In the genomic region with DNA sequence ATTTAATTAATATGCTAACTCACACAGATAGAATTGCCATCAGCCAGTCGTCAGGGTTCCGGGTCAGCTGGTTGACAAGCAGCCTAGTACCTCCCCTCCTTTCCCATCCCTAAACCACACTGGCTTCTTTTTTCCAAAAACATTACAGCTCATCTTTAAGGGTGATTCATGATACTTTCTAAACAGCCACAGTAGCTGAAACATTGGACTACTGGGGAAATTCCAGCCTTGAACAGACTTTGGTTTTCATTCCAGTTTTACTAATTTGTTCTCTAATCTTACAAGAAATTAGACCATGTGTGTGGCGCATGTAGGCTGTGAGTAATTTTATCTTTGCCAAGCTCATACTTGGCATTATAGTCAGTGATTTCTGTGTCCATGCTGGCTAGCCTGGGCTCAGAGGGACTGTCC, we compare ENCODE assay signal across 8 cellular contexts.
DNase-seq lines count a peak whose midpoint lies in the region; ATAC-seq and TF ChIP-seq lines count a peak whose summit lies in the region.

No MANE protein-coding gene starts in this region.

- ATAC-seq in body of pancreas (peak; percentile 52), lower lobe of right lung (peak; percentile 18 to 62), HG02938 (IDR thresholded peaks at IDR 0.05; ENCODE audit: unreplicated experiment) (no peak)

- H3K36me3 Mint-ChIP-seq in HFFc6 (ENCODE audit: low read depth): no peaks in the 10 kb centered on the region; the same call in 1 of the 2 replicates

- TF ChIP-seq POLR2A in body of pancreas (IDR thresholded peaks at IDR 0.05): no peak

- peaks cover 50% of the 10 kb centered on the region for H3K79me2 ChIP-seq in ACC112 (ENCODE audit: control insufficient read depth, insufficient read depth, low read length, unreplicated experiment)

- H3K27me3 ChIP-seq in ACC112 (ENCODE audit: insufficient read depth, low read length): no peaks in the 10 kb centered on the region
- H3K27me3 ChIP-seq in body of pancreas: no peaks in the 10 kb centered on the region
- no peaks in the 10 kb centered on the region for H3K27me3 ChIP-seq in lower lobe of right lung (ENCODE audit: low read depth)

- whole genome bisulfite sequencing in body of pancreas, 2 donors: 23 to 34% methylated on average over 3 of the region's 3 CpGs

- H3K4me1 ChIP-seq in ACC112 (ENCODE audit: control insufficient read depth, insufficient read depth, low read length, unreplicated experiment): peaks cover 40% of the 10 kb centered on the region
- peaks cover 12% of the 10 kb centered on the region for H3K4me1 ChIP-seq in body of pancreas
- H3K4me1 ChIP-seq in lower lobe of right lung: peaks cover 28% of the 10 kb centered on the region

- H2AFZ ChIP-seq in ACC112 (ENCODE audit: low read length, unreplicated experiment): no peak overlapping the region

- no peaks in the 10 kb centered on the region for H3K36me3 ChIP-seq in ACC112 (ENCODE audit: insufficient read depth, low read length)
- no peaks in the 10 kb centered on the region for H3K36me3 ChIP-seq in body of pancreas (replicated peaks in 1 of 2; ENCODE audit: insufficient read depth in 1 of 2, low read depth in 2 of 2)
- H3K36me3 ChIP-seq in lower lobe of right lung: no peaks in the 10 kb centered on the region

- intact Hi-C loops in body of pancreas (cut with DNase I) (no loop called here), lower lobe of right lung (cut with DNase I) (no loop called here)

- H3K27me3 Mint-ChIP-seq in HFFc6 (ENCODE audit: insufficient read depth): no peaks in the 10 kb centered on the region; the same call in 1 of the 2 replicates

- TF ChIP-seq CTCF in HFFc6 (IDR thresholded peaks at IDR 0.05): no peak
- TF ChIP-seq CTCF in body of pancreas (IDR thresholded peaks at IDR 0.05): no peak
- TF ChIP-seq CTCF in lower lobe of right lung (IDR thresholded peaks at IDR 0.05): no peak

- no peaks in the 10 kb centered on the region for H3K9me3 ChIP-seq in body of pancreas
- no peaks in the 10 kb centered on the region for H3K9me3 ChIP-seq in lower lobe of right lung

- no peaks in the 10 kb centered on the region for H3K9me3 Mint-ChIP-seq in HFFc6

- peak overlapping the region; percentile 89 for H3K27ac ChIP-seq in ACC112 (ENCODE audit: low read depth, low read length)
- peak overlapping the region in 2 of 4 donors; percentile 34 to 37 for H3K27ac ChIP-seq in body of pancreas
- H3K27ac ChIP-seq in lower lobe of right lung: no peak overlapping the region

- DNase-seq in HFFc6 (peak; percentile 92), body of pancreas (no peak), lower lobe of right lung (no peak), NCI-H774 (lab: John Stamatoyannopoulos, UW) (no peak), NCI-H510A treated with DMSO at 0.1 percent for 48 hours (lab: John Stamatoyannopoulos, UW) (no peak), NCI-H748 (lab: John Stamatoyannopoulos, UW; ENCODE audit: unreplicated experiment) (no peak)

- peaks cover 49% of the 10 kb centered on the region for H3K4me1 Mint-ChIP-seq in HFFc6 (ENCODE audit: low read depth)

- peak overlapping the region; percentile 61 for H3K4me3 Mint-ChIP-seq in HFFc6

- peak overlapping the region; percentile 56 for H3K4me3 ChIP-seq in ACC112 (ENCODE audit: low read depth, low read length)
- no peak overlapping the region for H3K4me3 ChIP-seq in body of pancreas
- H3K4me3 ChIP-seq in lower lobe of right lung: no peak overlapping the region

- peak overlapping the region; percentile 81 for H3K27ac Mint-ChIP-seq in HFFc6
